ENCODE assay signal across 1 cellular context in genomic region chr6:157456524-157456829, GRCh38.
TF ChIP-seq lines count a peak whose summit lies in the region.

No MANE protein-coding gene starts in this region.

TF ChIP-seq in GM23338, 12 proteins besides CTCF, POLR2A, EP300 and RAD21 (continued from another document):
- TF ChIP-seq ETS1 (IDR thresholded peaks at IDR 0.05): no peak
